In the genomic region with DNA sequence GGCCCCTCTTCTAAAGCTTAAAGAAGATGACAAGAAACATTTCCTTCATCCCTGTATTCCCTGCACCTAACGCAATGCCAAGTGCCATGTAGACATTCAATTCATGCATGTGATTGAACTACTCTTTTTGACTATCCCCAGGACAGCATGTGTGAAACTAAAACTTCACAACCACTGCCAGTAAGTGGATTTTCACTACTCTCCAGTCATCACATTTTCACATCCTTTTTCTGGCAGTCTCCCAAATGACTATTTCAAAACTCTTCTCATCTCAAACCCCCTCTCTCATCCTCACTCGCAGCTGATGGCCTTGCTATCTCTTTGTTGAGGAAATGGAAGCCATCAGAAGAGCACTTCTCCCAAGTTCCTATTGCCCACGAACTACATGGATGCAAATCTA, we compare ENCODE assay signal across 11 cellular contexts.
DNase-seq lines count a peak whose midpoint lies in the region; ATAC-seq and TF ChIP-seq lines count a peak whose summit lies in the region.
"Had no signal": no experiment of that assay in that cellular context is flagged by ENCODE, and none has a peak within 500 bp of the region (broad histone marks: within the 10 kb centered on the region; RNA-seq: fewer than 3 reads in every experiment).

No MANE protein-coding gene starts in this region.

- peaks cover 25 to 60% (median 54%) of the 10 kb centered on the region in 4 donors for H3K4me1 Mint-ChIP-seq in naive thymus-derived CD8-positive, alpha-beta T cell

- H3K36me3 Mint-ChIP-seq in naive thymus-derived CD8-positive, alpha-beta T cell = peaks cover 5 to 45% (median 20%) of the 10 kb centered on the region in 3 donors

- H3K27me3 Mint-ChIP-seq in naive thymus-derived CD8-positive, alpha-beta T cell = no peaks in the 10 kb centered on the region

- H3K27ac Mint-ChIP-seq in naive thymus-derived CD8-positive, alpha-beta T cell = no peak overlapping the region

- peak; percentile 71 for ATAC-seq in GM18909 (IDR thresholded peaks at IDR 0.05; ENCODE audit: poor library complexity, unreplicated experiment)
- ATAC-seq in HG02610 (IDR thresholded peaks at IDR 0.05; ENCODE audit: unreplicated experiment) = peak; percentile 79
- peak; percentile 55 for ATAC-seq in HG03460 (IDR thresholded peaks at IDR 0.05; ENCODE audit: unreplicated experiment)
- ATAC-seq in right cardiac atrium = no peak
- no peak for ATAC-seq in naive thymus-derived CD8-positive, alpha-beta T cell

- intact Hi-C loops in right cardiac atrium (cut with DNase I) = no loop called here

- H3K27me3 ChIP-seq in GM06990 (replicated peaks; ENCODE audit: control insufficient read depth, insufficient read depth, low read length) (no peaks in the 10 kb centered on the region), right cardiac atrium (ENCODE audit: control insufficient read depth, insufficient read depth) (no peaks in the 10 kb centered on the region), GM23248 (replicated peaks; ENCODE audit: insufficient read depth) (no peaks in the 10 kb centered on the region)

- POLR2A ChIA-PET in naive thymus-derived CD8-positive, alpha-beta T cell (lab: Charles Lee) = interaction anchor here (0.7 kb wide), 1 partner anchor 1149 kb away, joined by 4 read pairs; no protein-coding TSS in a partner anchor

- H3K9me3 Mint-ChIP-seq in naive thymus-derived CD8-positive, alpha-beta T cell = no peaks in the 10 kb centered on the region

- TF ChIP-seq CTCF in GM06990 (IDR thresholded peaks at IDR 0.05; ENCODE audit: insufficient read depth, low read length, poor library complexity, severe bottlenecking) = no peak

- H3K4me1 ChIP-seq in right cardiac atrium (ENCODE audit: control insufficient read depth, insufficient read depth, low read length) = no peaks in the 10 kb centered on the region
- H3K4me1 ChIP-seq in GM23248 (ENCODE audit: insufficient read depth) = peaks cover 3% of the 10 kb centered on the region; the same call in 1 of the 2 replicates

- no peak overlapping the region for H3K27ac ChIP-seq in right cardiac atrium (ENCODE audit: low read length)
- H3K27ac ChIP-seq in GM23248 = no peak overlapping the region
- H3K27ac ChIP-seq: coronary artery, thoracic aorta had no signal

- in situ Hi-C loops in GM23248 (cut with MboI) = loop anchor here (25.0 kb wide), 2 partner anchors 501 to 626 kb away; no protein-coding TSS in a partner anchor

- no peak overlapping the region for H3K4me2 ChIP-seq in GM23248 (ENCODE audit: unreplicated experiment)

- DNase-seq in GM06990 (ENCODE audit: extremely low read depth, insufficient read length) (peak; percentile 11), NCI-H526 (lab: John Stamatoyannopoulos, UW) (no peak), right cardiac atrium (no peak), GM23248 (no peak)
- DNase-seq in naive thymus-derived CD8-positive, alpha-beta T cell = no peak
- DNase-seq: activated T-cell treated with anti-CD3 and anti-CD28 coated beads, Interleukin-2, amount 50 U/mL, for 1 hour had no signal

- no peaks in the 10 kb centered on the region for H3K9me2 ChIP-seq in GM23248 (ENCODE audit: insufficient read depth)

- WGBS in right cardiac atrium = 74% methylated on average over 3 of the region's 3 CpGs
- 19 to 27% methylated on average over 3 of the region's 3 CpGs for WGBS in GM23248 (ENCODE audit: low coverage in 1 of 2, low lambda C conversion rate in 2 of 2, missing lambda C conversion rate in 2 of 2), 2 experiments

- no peak overlapping the region for H3K4me3 Mint-ChIP-seq in naive thymus-derived CD8-positive, alpha-beta T cell

- H4K20me1 ChIP-seq in GM23248 (ENCODE audit: insufficient read depth) = no peaks in the 10 kb centered on the region

- no peak overlapping the region for H2AFZ ChIP-seq in GM23248

- no peaks in the 10 kb centered on the region for H3K79me2 ChIP-seq in GM23248 (ENCODE audit: insufficient read depth)

- H3K9me3 ChIP-seq in right cardiac atrium (ENCODE audit: control insufficient read depth, low read length) = no peaks in the 10 kb centered on the region
- H3K9me3 ChIP-seq in GM23248 (ENCODE audit: low read depth) = no peaks in the 10 kb centered on the region
- H3K9me3 ChIP-seq: thoracic aorta had no signal

- H3K9ac ChIP-seq in GM23248 = no peak overlapping the region

- H3K4me3 ChIP-seq in GM06990 (replicated peaks; ENCODE audit: low read depth, low read length) (no peak overlapping the region), right cardiac atrium (ENCODE audit: low read length) (no peak overlapping the region), GM23248 (no peak overlapping the region)
- H3K4me3 ChIP-seq: coronary artery, thoracic aorta had no signal

- H3K36me3 ChIP-seq in GM06990 (ENCODE audit: control insufficient read depth, insufficient read depth, low read length) (no peaks in the 10 kb centered on the region; the same call in 1 of the 2 replicates), GM23248 (ENCODE audit: low read depth) (no peaks in the 10 kb centered on the region)
- H3K36me3 ChIP-seq: thoracic aorta had no signal

- peaks cover 8% of the 10 kb centered on the region; the same call in 1 of the 2 replicates for H3F3A ChIP-seq in GM23248 (ENCODE audit: insufficient read depth)

Comparison
In these comparisons a context has a peak if more than half of its experiments do, and no peak if none do; other contexts are left out.
1. ATAC-seq: peak in GM18909 (single experiment), HG02610 (single experiment) and HG03460 (single experiment); none in right cardiac atrium (0 of 2) and naive thymus-derived CD8-positive, alpha-beta T cell (0 of 2).